ENCODE assay signal across 11 cellular contexts in genomic region chr5:68026092-68026910, GRCh38.
"Had no signal": no experiment of that assay in that cellular context is flagged by ENCODE, and none has a peak within 500 bp of the region (broad histone marks: within the 10 kb centered on the region; RNA-seq: fewer than 3 reads in every experiment).

No MANE protein-coding gene starts in this region.

- ATAC-seq: activated CD8-positive, alpha-beta T cell treated with anti-CD3 and anti-CD28 coated beads for 36 hours; effector memory CD8-positive, alpha-beta T cell; lower lobe of right lung; natural killer cell had no signal

- H3K9me3 Mint-ChIP-seq: activated CD8-positive, alpha-beta T cell treated with anti-CD3 and anti-CD28 coated beads for 36 hours; effector memory CD8-positive, alpha-beta T cell; immature natural killer cell; natural killer cell had no signal

- H3K27me3 ChIP-seq: stomach, thyroid gland had no signal

- H3K27ac Mint-ChIP-seq: activated CD8-positive, alpha-beta T cell treated with anti-CD3 and anti-CD28 coated beads for 36 hours; effector memory CD8-positive, alpha-beta T cell; immature natural killer cell; natural killer cell had no signal

- H3K27me3 Mint-ChIP-seq: activated CD8-positive, alpha-beta T cell treated with anti-CD3 and anti-CD28 coated beads for 36 hours; effector memory CD8-positive, alpha-beta T cell had no signal

- H3K4me1 Mint-ChIP-seq: immature natural killer cell, natural killer cell had no signal

- H3K9me3 ChIP-seq: lower lobe of right lung, stomach, thyroid gland had no signal

- H3K36me3 Mint-ChIP-seq: immature natural killer cell, natural killer cell had no signal

- H3K36me3 ChIP-seq: lower lobe of right lung, stomach, thyroid gland had no signal

- H3K27ac ChIP-seq: lower lobe of right lung had no signal

- DNase-seq: activated CD8-positive, alpha-beta memory T cell treated with anti-CD3 and anti-CD28 coated beads, Interleukin-2, amount 50 U/mL, for 48 hours; activated CD8-positive, alpha-beta T cell treated with anti-CD3 and anti-CD28 coated beads for 36 hours; central memory CD4-positive, alpha-beta T cell; effector memory CD8-positive, alpha-beta T cell; immature natural killer cell; lower lobe of right lung; natural killer cell; stimulated activated CD4-positive, alpha-beta T cell treated with anti-CD3 and anti-CD28 coated beads, Interleukin-4, amount 100 ng/mL, for 24 hours; stomach; T-helper 9 cell; thyroid gland had no signal

- H3K4me3 ChIP-seq: lower lobe of right lung, stomach, thyroid gland had no signal

- H3K4me3 Mint-ChIP-seq: activated CD8-positive, alpha-beta T cell treated with anti-CD3 and anti-CD28 coated beads for 36 hours; effector memory CD8-positive, alpha-beta T cell; immature natural killer cell; natural killer cell had no signal
